Comparison of ENCODE assay signal across 23 cellular contexts in the genomic region with DNA sequence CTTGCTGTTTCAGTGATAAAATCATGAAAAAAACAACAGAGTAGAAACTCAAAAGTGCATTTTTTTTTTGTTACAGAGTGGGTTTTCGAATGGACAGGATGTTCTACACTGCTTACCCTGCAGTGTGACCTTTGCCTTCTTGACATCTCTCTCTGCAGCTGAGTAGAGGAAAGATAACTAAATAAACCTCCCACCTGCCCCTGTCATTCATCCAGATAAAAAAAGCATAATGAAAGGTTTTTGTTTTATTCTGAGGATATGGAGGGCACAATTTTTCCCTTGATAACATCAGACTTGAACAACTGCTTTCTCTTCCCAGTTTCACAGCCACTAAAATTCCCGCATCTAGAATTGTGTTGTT.
DNase-seq lines count a peak whose midpoint lies in the region; ATAC-seq, FAIRE-seq and TF ChIP-seq lines count a peak whose summit lies in the region.
"Had no signal": no experiment of that assay in that cellular context is flagged by ENCODE, and none has a peak within 500 bp of the region (broad histone marks: within the 10 kb centered on the region; RNA-seq: fewer than 3 reads in every experiment).

No MANE protein-coding gene starts in this region.

- WGBS in liver = 32% methylated on average over 2 of the region's 2 CpGs
- WGBS in GM23248 (ENCODE audit: low coverage in 1 of 2, low lambda C conversion rate in 2 of 2, missing lambda C conversion rate in 2 of 2), 2 experiments = 69 to 79% methylated on average over 2 of the region's 2 CpGs

- no peak overlapping the region for H2AFZ ChIP-seq in GM23248

- no peaks in the 10 kb centered on the region for H4K20me1 ChIP-seq in GM23248 (ENCODE audit: insufficient read depth)
- H4K20me1 ChIP-seq: BLaER1 had no signal

- intact Hi-C loops in left ventricle myocardium inferior (cut with micrococcal nuclease) = no loop called here
- intact Hi-C loops in cardiac septum (cut with DNase I) = no loop called here
- intact Hi-C loops in sciatic nerve (cut with DNase I) = no loop called here
- intact Hi-C loops in kidney (cut with DNase I) = no loop called here

- H3K27me3 ChIP-seq in left ventricle myocardium inferior (ENCODE audit: low read depth) (peaks cover 32% of the 10 kb centered on the region), liver (ENCODE audit: control insufficient read depth in 4 of 4, insufficient read depth in 4 of 4, low read length in 3 of 4) (no peaks in the 10 kb centered on the region), GM23248 (replicated peaks; ENCODE audit: insufficient read depth) (peaks cover 14% of the 10 kb centered on the region; the same call in 1 of the 2 replicates)
- H3K27me3 ChIP-seq: BLaER1 had no signal

- H3K36me3 ChIP-seq in left ventricle myocardium inferior (no peaks in the 10 kb centered on the region), liver (ENCODE audit: control insufficient read depth in 4 of 4, insufficient read depth in 3 of 4, low read depth in 1 of 4, low read length in 3 of 4) (no peaks in the 10 kb centered on the region), kidney (ENCODE audit: control insufficient read depth in 1 of 2, insufficient read depth in 2 of 2, low read length in 2 of 2) (no peaks in the 10 kb centered on the region), GM23248 (ENCODE audit: low read depth) (no peaks in the 10 kb centered on the region)
- H3K36me3 ChIP-seq: BLaER1, HAP-1 had no signal

- in situ Hi-C loops in GM23248 (cut with MboI) = no loop called here

- no peaks in the 10 kb centered on the region for H3K9me2 ChIP-seq in GM23248 (ENCODE audit: insufficient read depth)

- H3K9ac ChIP-seq in liver (ENCODE audit: low read depth in 1 of 2, low read length in 2 of 2) = no peak overlapping the region
- H3K9ac ChIP-seq in kidney (ENCODE audit: low read length in 2 of 2) = no peak overlapping the region
- no peak overlapping the region for H3K9ac ChIP-seq in GM23248
- H3K9ac ChIP-seq: BLaER1 had no signal

- no peaks in the 10 kb centered on the region for H3K4me1 ChIP-seq in left ventricle myocardium inferior
- H3K4me1 ChIP-seq in liver (ENCODE audit: control insufficient read depth in 4 of 4, insufficient read depth in 4 of 4, low read length in 3 of 4) = peaks cover 2 to 13% (median 7%) of the 10 kb centered on the region in 4 donors
- H3K4me1 ChIP-seq in kidney (ENCODE audit: control insufficient read depth in 1 of 2, insufficient read depth in 1 of 2, low read depth in 1 of 2, low read length in 2 of 2) = peaks cover 0 to 11% of the 10 kb centered on the region in 2 donors
- H3K4me1 ChIP-seq in GM23248 (ENCODE audit: insufficient read depth) = no peaks in the 10 kb centered on the region
- H3K4me1 ChIP-seq: BLaER1, HAP-1 had no signal

- FAIRE-seq in kidney (lab: Jason Lieb, UNC) = no peak
- FAIRE-seq: A204.1, D721Med, GM12878, H54 had no signal

- H3F3A ChIP-seq in GM23248 (ENCODE audit: insufficient read depth) = no peaks in the 10 kb centered on the region

- H3K4me2 ChIP-seq in GM23248 (ENCODE audit: unreplicated experiment) = no peak overlapping the region
- H3K4me2 ChIP-seq: BLaER1 had no signal

- peak; percentile 66 for ATAC-seq in sciatic nerve
- ATAC-seq: GM12878 had no signal

- no peaks in the 10 kb centered on the region for H3K79me2 ChIP-seq in GM23248 (ENCODE audit: insufficient read depth)

- H3K27ac ChIP-seq in left ventricle myocardium inferior (replicated peaks) = peak overlapping the region; percentile 34
- H3K27ac ChIP-seq in liver (ENCODE audit: low read depth in 1 of 2, low read length in 2 of 2) = peak overlapping the region in 1 of 2 donors; percentile 52
- no peak overlapping the region for H3K27ac ChIP-seq in kidney (ENCODE audit: low read depth in 2 of 2, low read length in 2 of 2)
- no peak overlapping the region for H3K27ac ChIP-seq in GM23248
- H3K27ac ChIP-seq: 22Rv1, BLaER1 had no signal

- no peak for TF ChIP-seq RAD21 in liver (IDR thresholded peaks at IDR 0.05)

- H3K9me3 ChIP-seq in left ventricle myocardium inferior (replicated peaks) (no peaks in the 10 kb centered on the region), liver (ENCODE audit: control insufficient read depth in 4 of 4, low read length in 3 of 4) (no peaks in the 10 kb centered on the region), kidney (ENCODE audit: control insufficient read depth in 1 of 2, low read length in 2 of 2) (no peaks in the 10 kb centered on the region), GM23248 (ENCODE audit: low read depth) (no peaks in the 10 kb centered on the region)
- H3K9me3 ChIP-seq: BLaER1, HAP-1 had no signal

- H3K4me3 ChIP-seq in left ventricle myocardium inferior (no peak overlapping the region), choroid plexus epithelial cell (ENCODE audit: low read depth, low read length) (no peak overlapping the region), liver (ENCODE audit: low read depth in 1 of 3, low read length in 3 of 3) (no peak overlapping the region), kidney (ENCODE audit: low read length in 2 of 2) (no peak overlapping the region), GM23248 (no peak overlapping the region)
- H3K4me3 ChIP-seq: BLaER1, GM12878, HAP-1 had no signal

- DNase-seq in left ventricle myocardium inferior (no peak), cardiac septum (ENCODE audit: low spot score) (no peak), choroid plexus epithelial cell (ENCODE audit: low read depth) (peak; percentile 31), sciatic nerve (ENCODE audit: low spot score) (no peak), kidney (no peak), GM23248 (no peak), NCI-H510A treated with DMSO at 0.1 percent for 48 hours (lab: John Stamatoyannopoulos, UW) (no peak)
- DNase-seq: CD4-positive, alpha-beta T cell; CD8-positive, alpha-beta memory T cell; DMS 273 treated with DMSO at 0.1 percent for 48 hours; DMS79; EL; GDM1; GOT3; HFFc6 had no signal

- TF ChIP-seq CTCF in left ventricle myocardium inferior (IDR thresholded peaks at IDR 0.05; ENCODE audit: borderline replicate concordance) (no peak), choroid plexus epithelial cell (conservative IDR thresholded peaks at IDR 0.05; ENCODE audit: low read depth, low read length) (no peak), liver (IDR thresholded peaks at IDR 0.05; ENCODE audit: low read depth, low read length, missing input control) (no peak), kidney (IDR thresholded peaks at IDR 0.05; ENCODE audit: borderline replicate concordance, extremely low read depth, insufficient read depth) (no peak)

TF ChIP-seq in liver, 16 proteins besides CTCF, POLR2A, EP300 and RAD21:
- TF ChIP-seq GABPA (IDR thresholded peaks at IDR 0.05 in 1 of 2, conservative IDR thresholded peaks at IDR 0.05 in 1 of 2) = no peak
- peak in 1 of 2 donors; percentile 64 for TF ChIP-seq RXRA (IDR thresholded peaks at IDR 0.05)
- TF ChIP-seq, protein P1, sequence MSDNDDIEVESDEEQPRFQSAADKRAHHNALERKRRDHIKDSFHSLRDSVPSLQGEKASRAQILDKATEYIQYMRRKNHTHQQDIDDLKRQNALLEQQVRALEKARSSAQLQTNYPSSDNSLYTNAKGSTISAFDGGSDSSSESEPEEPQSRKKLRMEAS (IDR thresholded peaks at IDR 0.05) = no peak
- peak in 1 of 2 donors; percentile 55 for TF ChIP-seq HNF4A (conservative IDR thresholded peaks at IDR 0.05)
- TF ChIP-seq NR2F2 (IDR thresholded peaks at IDR 0.05) = peak; percentile 61
- TF ChIP-seq SP1 (IDR thresholded peaks at IDR 0.05) = no peak
- TF ChIP-seq, protein P2, sequence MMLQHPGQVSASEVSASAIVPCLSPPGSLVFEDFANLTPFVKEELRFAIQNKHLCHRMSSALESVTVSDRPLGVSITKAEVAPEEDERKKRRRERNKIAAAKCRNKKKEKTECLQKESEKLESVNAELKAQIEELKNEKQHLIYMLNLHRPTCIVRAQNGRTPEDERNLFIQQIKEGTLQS (IDR thresholded peaks at IDR 0.05) = no peak
